Comparison of ENCODE assay signal across 36 cellular contexts in the genomic region with DNA sequence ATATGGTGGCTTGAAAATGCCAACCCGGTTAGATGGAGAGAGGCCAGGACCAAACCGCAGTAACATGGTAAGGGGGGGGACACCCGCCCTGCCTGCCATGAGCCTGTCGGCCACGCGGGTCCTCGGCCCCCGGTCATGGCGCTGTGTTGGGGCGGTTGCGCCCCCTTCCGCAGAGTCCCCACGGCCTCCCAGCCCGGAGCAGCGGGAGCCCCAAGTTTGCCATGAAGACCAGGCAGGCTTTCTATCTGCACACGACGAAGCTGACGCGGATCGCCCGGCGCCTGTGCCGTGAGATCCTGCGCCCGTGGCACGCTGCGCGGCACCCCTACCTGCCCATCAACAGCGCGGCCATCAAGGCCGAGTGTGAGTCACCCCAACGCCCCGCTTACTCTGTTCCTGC. TPM values are rescaled to one million over a fixed set of nuclear protein-coding genes. Genes with fewer than 3 reads are reported as not detected.
"Had no signal": no experiment of that assay in that cellular context is flagged by ENCODE, and none has a peak within 500 bp of the region (broad histone marks: within the 10 kb centered on the region; RNA-seq: fewer than 3 reads in every experiment).

No MANE protein-coding gene starts in this region.

- H3K4me3 ChIP-seq: adrenal gland, body of pancreas, breast epithelium had no signal

- ATAC-seq: activated CD8-positive, alpha-beta T cell treated with anti-CD3 and anti-CD28 coated beads for 36 hours; activated naive CD4-positive, alpha-beta T cell treated with anti-CD3 and anti-CD28 coated beads, Interleukin-2, amount 50 U/mL, for 72 hours; activated T-cell treated with anti-CD3 and anti-CD28 coated beads, Interleukin-2, amount 50 U/mL, for 4 hours; activated T-cell treated with anti-CD3 and anti-CD28 coated beads, Interleukin-2, amount 50 U/mL, for 72 hours; activated T-helper 17 cell treated with anti-CD3 and anti-CD28 coated beads, Interleukin-2, amount 50 U/mL, for 72 hours; body of pancreas had no signal

- DNase-seq: activated B cell treated with CpG ODN at 0.5 μM for 24 hours; activated CD4-positive, alpha-beta memory T cell treated with anti-CD3 and anti-CD28 coated beads for 36 hours; activated CD4-positive, alpha-beta T cell treated with anti-CD3 and anti-CD28 coated beads for 4 hours; activated CD4-positive, alpha-beta T cell treated with anti-CD3 and anti-CD28 coated beads, Interleukin-2, amount 10 ng/mL, durations not matched to agents 24 days and 14 days; activated CD4-positive, alpha-beta T cell treated with anti-CD3 and anti-CD28 coated beads, Interleukin-2, amount 50 U/mL, for 1 hour; activated CD4-positive, alpha-beta T cell treated with anti-CD3 and anti-CD28 coated beads, Interleukin-2, amount 50 U/mL, for 4 hours; activated CD4-positive, CD25-positive, alpha-beta regulatory T cell treated with anti-CD3 and anti-CD28 coated beads, Interleukin-2, amount 50 U/mL, for 72 hours; activated CD8-positive, alpha-beta memory T cell treated with anti-CD3 and anti-CD28 coated beads, Interleukin-2, amount 50 U/mL, for 4 hours; activated CD8-positive, alpha-beta T cell treated with anti-CD3 and anti-CD28 coated beads for 36 hours; activated effector memory CD4-positive, alpha-beta T cell treated with anti-CD3 and anti-CD28 coated beads, Interleukin-2, amount 50 U/mL, for 16 hours; activated gamma-delta T cell treated with Interleukin-2 at 50 U/mL for 16 hours; activated naive CD4-positive, alpha-beta T cell; activated naive CD4-positive, alpha-beta T cell treated with anti-CD3 and anti-CD28 coated beads for 36 hours; activated naive CD4-positive, alpha-beta T cell treated with anti-CD3 and anti-CD28 coated beads, Interleukin-2, amount 50 U/mL, for 16 hours; activated naive CD8-positive, alpha-beta T cell treated with anti-CD3 and anti-CD28 coated beads for 36 hours; activated T-cell treated with anti-CD3 and anti-CD28 coated beads for 4 hours; activated T-cell treated with anti-CD3 and anti-CD28 coated beads, Interleukin-2, amount 50 U/mL, for 1 hour; activated T-cell treated with anti-CD3 and anti-CD28 coated beads, Interleukin-2, amount 50 U/mL, for 4 hours; activated T-cell treated with anti-CD3 and anti-CD28 coated beads, Interleukin-2, amount 50 U/mL, for 72 hours; adrenal gland; amniotic stem cell; aorta; body of pancreas; brain microvascular endothelial cell; caudate nucleus; cerebellar nuclear complex; T-helper 1 cell; T-helper 2 cell; T-helper 9 cell had no signal

- FAIRE-seq: astrocyte, TTC549 had no signal

- H3K27ac ChIP-seq: adrenal gland, body of pancreas, brain microvascular endothelial cell, VCaP had no signal

- H3K27me3 ChIP-seq: adrenal gland, body of pancreas, brain microvascular endothelial cell, breast epithelium had no signal

- H3K9me3 ChIP-seq: adrenal gland, body of pancreas, breast epithelium had no signal

- H3K36me3 ChIP-seq: breast epithelium had no signal

RNA-seq across cellular contexts. Expression of a gene that starts 10.1 kb away (rescaled TPM):
- total RNA-seq: activated naive CD4-positive, alpha-beta T cell treated with anti-CD3 and anti-CD28 coated beads for 36 hours; activated T-helper 1 cell treated with anti-CD3 and anti-CD28 coated beads, Interleukin-12 subunit alpha, Interleukin-12 subunit beta, Interleukin-2, Interleukin-4 antibody, amounts not matched to agents 30 ng/mL and 10 ng/mL and 1 ng/mL, durations not matched to agents 14 hours and 24 hours and 36 hours had no signal
